Comparison of ENCODE assay signal across 10 cellular contexts in the genomic region with DNA sequence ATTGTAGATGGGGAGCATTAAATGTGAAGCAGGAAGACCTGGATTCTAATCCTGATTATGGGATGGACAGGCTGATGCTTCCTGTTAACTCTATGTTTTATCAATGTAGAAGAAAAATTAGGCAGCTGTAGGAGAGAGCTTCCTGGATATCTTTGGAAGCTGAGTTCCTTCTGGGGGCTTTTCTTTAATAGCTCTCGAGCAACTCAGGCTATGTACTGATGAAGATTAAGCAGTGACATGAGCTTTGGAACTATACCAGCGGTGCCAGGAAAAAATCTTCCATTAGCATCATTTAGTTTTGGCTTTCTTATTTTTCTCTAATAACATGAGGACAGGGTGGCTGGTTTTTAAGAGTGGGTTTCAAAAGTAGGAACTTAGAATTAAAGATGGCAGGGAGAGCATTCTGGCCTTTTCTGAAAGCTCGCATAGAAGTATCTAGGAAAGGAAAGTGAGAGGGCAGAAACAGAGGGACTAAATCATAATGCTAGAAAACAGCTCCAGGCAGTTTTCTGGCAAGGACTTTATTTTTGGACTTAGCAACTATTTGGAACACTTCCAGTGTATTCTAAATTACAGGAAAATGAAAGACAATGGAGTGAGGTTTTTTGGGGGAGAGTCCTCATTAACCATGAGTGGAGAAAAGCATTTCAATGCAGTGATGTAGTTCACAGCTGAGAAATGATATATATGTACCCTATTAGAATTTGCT.
A peak's percentile ranks its signal among the peaks of the same experiment; 100 is the strongest.
DNase-seq lines count a peak whose midpoint lies in the region; ATAC-seq and TF ChIP-seq lines count a peak whose summit lies in the region.
"Had no signal": no experiment of that assay in that cellular context is flagged by ENCODE, and none has a peak within 500 bp of the region (broad histone marks: within the 10 kb centered on the region; RNA-seq: fewer than 3 reads in every experiment).

No MANE protein-coding gene starts in this region.

- H3K27ac ChIP-seq in right lobe of liver = peak overlapping the region in 2 of 3 donors; percentile 21 to 25
- H3K27ac ChIP-seq in subcutaneous abdominal adipose tissue (ENCODE audit: low read depth, low read length) = peak overlapping the region; percentile 42

- H3K4me3 ChIP-seq in choroid plexus epithelial cell (ENCODE audit: low read depth, low read length) (no peak overlapping the region), right lobe of liver (no peak overlapping the region), subcutaneous abdominal adipose tissue (ENCODE audit: low read depth in 1 of 5, low read length in 5 of 5) (peak overlapping the region in 1 of 5 donors; percentile 9)

- no peak overlapping the region for H3K9ac ChIP-seq in subcutaneous abdominal adipose tissue (ENCODE audit: low read length in 5 of 5)

- no peak for TF ChIP-seq POLR2A in right lobe of liver (IDR thresholded peaks at IDR 0.05)

- TF ChIP-seq CTCF in choroid plexus epithelial cell (conservative IDR thresholded peaks at IDR 0.05; ENCODE audit: low read depth, low read length) (no peak), right lobe of liver (IDR thresholded peaks at IDR 0.05) (no peak)

- H3K36me3 ChIP-seq in right lobe of liver (no peaks in the 10 kb centered on the region), subcutaneous abdominal adipose tissue (ENCODE audit: control insufficient read depth in 5 of 5, insufficient read depth in 5 of 5, low read length in 5 of 5) (peaks cover 0 to 3% (median 0%) of the 10 kb centered on the region in 5 donors)

- 55% methylated on average over 3 of the region's 3 CpGs for WGBS in right lobe of liver (ENCODE audit: insufficient coverage, low coverage, low lambda C conversion rate, missing lambda C conversion rate)

- DNase-seq in M059J (ENCODE audit: low read depth) = peak; percentile 89
- peak; percentile 51 for DNase-seq in choroid plexus epithelial cell (ENCODE audit: low read depth)
- no peak for DNase-seq in right lobe of liver
- DNase-seq in GM19240 (ENCODE audit: insufficient read length, low spot score) = no peak
- DNase-seq in activated CD8-positive, alpha-beta memory T cell treated with anti-CD3 and anti-CD28 coated beads, Interleukin-2, amount 50 U/mL, for 4 hours = no peak
- DNase-seq: naive B cell, NCI-H1092 treated with DMSO at 0.1 percent for 48 hours had no signal

- peaks cover 0 to 9% (median 0%) of the 10 kb centered on the region in 4 donors for H3K4me1 ChIP-seq in right lobe of liver
- peaks cover 1 to 20% (median 15%) of the 10 kb centered on the region in 5 donors for H3K4me1 ChIP-seq in subcutaneous abdominal adipose tissue (ENCODE audit: control insufficient read depth in 5 of 5, insufficient read depth in 5 of 5, low read length in 5 of 5)

- intact Hi-C loops in right lobe of liver (cut with DNase I) = no loop called here

- H3K27me3 ChIP-seq in right lobe of liver (no peaks in the 10 kb centered on the region), subcutaneous abdominal adipose tissue (ENCODE audit: control insufficient read depth in 5 of 5, insufficient read depth in 4 of 5, low read length in 5 of 5) (no peaks in the 10 kb centered on the region)

- H3K9me3 ChIP-seq in right lobe of liver (no peaks in the 10 kb centered on the region), subcutaneous abdominal adipose tissue (ENCODE audit: control insufficient read depth in 5 of 5, low read length in 5 of 5) (no peaks in the 10 kb centered on the region)

- peak in 3 of 4 donors; percentile 29 to 39 (median 36) for ATAC-seq in right lobe of liver
- ATAC-seq in HG02763 (IDR thresholded peaks at IDR 0.05; ENCODE audit: unreplicated experiment) = no peak
- no peak for ATAC-seq in GM21367 (IDR thresholded peaks at IDR 0.05; ENCODE audit: unreplicated experiment)

Comparison
In these comparisons a context has a peak if more than half of its experiments do, and no peak if none do; other contexts are left out.
1. DNase-seq: peak in M059J (single experiment) and choroid plexus epithelial cell (single experiment); none in right lobe of liver (0 of 3), GM19240 (single experiment) and activated CD8-positive, alpha-beta memory T cell treated with anti-CD3 and anti-CD28 coated beads, Interleukin-2, amount 50 U/mL, for 4 hours (single experiment).
2. ATAC-seq: peak in right lobe of liver (3 of 4); none in HG02763 (single experiment) and GM21367 (single experiment).